In genomic region chr9:5579881-5580280, GRCh38 we compare ENCODE assay signal across 24 cellular contexts.
"Had no signal": no experiment of that assay in that cellular context is flagged by ENCODE, and none has a peak within 500 bp of the region (broad histone marks: within the 10 kb centered on the region; RNA-seq: fewer than 3 reads in every experiment).

No MANE protein-coding gene starts in this region.

- ATAC-seq: activated CD8-positive, alpha-beta T cell treated with anti-CD3 and anti-CD28 coated beads, Interleukin-2, amount 10 ng/mL, durations not matched to agents 7 days and 5 days; activated T-helper 17 cell treated with anti-CD3 and anti-CD28 coated beads, Interleukin-2, amount 50 U/mL, for 72 hours; gastroesophageal sphincter; left ventricle myocardium superior; stimulated activated memory B cell treated with anti-CD40 and anti-IgM and Interleukin-4, amounts not matched to agents 10 μg/mL and 1 μg/mL and 100 μg/mL, for 72 hours had no signal

- FAIRE-seq: astrocyte, bronchial epithelial cell had no signal

- H3K4me3 ChIP-seq: coronary artery, gastroesophageal sphincter, sigmoid colon, smooth muscle cell, thoracic aorta, vagina had no signal

- H3K27ac Mint-ChIP-seq: activated CD8-positive, alpha-beta T cell treated with anti-CD3 and anti-CD28 coated beads, Interleukin-2, amount 10 ng/mL, durations not matched to agents 7 days and 5 days; activated naive CD8-positive, alpha-beta T cell; activated T-helper 17 cell treated with anti-CD3 and anti-CD28 coated beads, Interleukin-2, amount 50 U/mL, for 72 hours; mesothelial cell of epicardium; natural killer cell; progenitor cell of endocrine pancreas; stimulated activated memory B cell treated with anti-CD40 and anti-IgM and Interleukin-4, amounts not matched to agents 10 μg/mL and 1 μg/mL and 100 μg/mL, for 72 hours; type B pancreatic cell had no signal

- H3K4me3 Mint-ChIP-seq: activated CD8-positive, alpha-beta T cell treated with anti-CD3 and anti-CD28 coated beads, Interleukin-2, amount 10 ng/mL, durations not matched to agents 7 days and 5 days; activated naive CD8-positive, alpha-beta T cell; activated T-helper 17 cell treated with anti-CD3 and anti-CD28 coated beads, Interleukin-2, amount 50 U/mL, for 72 hours; mesothelial cell of epicardium; natural killer cell; stimulated activated memory B cell treated with anti-CD40 and anti-IgM and Interleukin-4, amounts not matched to agents 10 μg/mL and 1 μg/mL and 100 μg/mL, for 72 hours; type B pancreatic cell had no signal

- H3K36me3 Mint-ChIP-seq: natural killer cell had no signal

- H3K4me1 Mint-ChIP-seq: mesothelial cell of epicardium had no signal

- H3K4me2 ChIP-seq: smooth muscle cell had no signal

- H3K9me3 ChIP-seq: gastroesophageal sphincter, sigmoid colon, thoracic aorta, vagina had no signal

- H3K27ac ChIP-seq: coronary artery, gastroesophageal sphincter, sigmoid colon, thoracic aorta, vagina had no signal

- DNase-seq: activated CD8-positive, alpha-beta T cell treated with anti-CD3 and anti-CD28 coated beads, Interleukin-2, amount 10 ng/mL, durations not matched to agents 7 days and 5 days; activated T-cell treated with anti-CD3 and anti-CD28 coated beads, Interleukin-2, amount 50 U/mL, for 1 hour; cerebellar nuclear complex; head of caudate nucleus; hypothalamus; left ventricle myocardium superior; mammary epithelial cell; natural killer cell; retina; sigmoid colon; stimulated activated CD4-positive, alpha-beta T cell treated with anti-CD3 and anti-CD28 coated beads, Interleukin-15, amount 100 ng/mL, for 24 hours had no signal

- H3K4me1 ChIP-seq: sigmoid colon, vagina had no signal

- H3K27me3 ChIP-seq: gastroesophageal sphincter, sigmoid colon, vagina had no signal

- H3K36me3 ChIP-seq: sigmoid colon, thoracic aorta, vagina had no signal

- H3K27me3 Mint-ChIP-seq: activated naive CD8-positive, alpha-beta T cell; activated T-helper 17 cell treated with anti-CD3 and anti-CD28 coated beads, Interleukin-2, amount 50 U/mL, for 72 hours; progenitor cell of endocrine pancreas; stimulated activated memory B cell treated with anti-CD40 and anti-IgM and Interleukin-4, amounts not matched to agents 10 μg/mL and 1 μg/mL and 100 μg/mL, for 72 hours; type B pancreatic cell had no signal

- H3K9me3 Mint-ChIP-seq: activated T-helper 17 cell treated with anti-CD3 and anti-CD28 coated beads, Interleukin-2, amount 50 U/mL, for 72 hours; mesothelial cell of epicardium; natural killer cell had no signal
